In the genomic region with DNA sequence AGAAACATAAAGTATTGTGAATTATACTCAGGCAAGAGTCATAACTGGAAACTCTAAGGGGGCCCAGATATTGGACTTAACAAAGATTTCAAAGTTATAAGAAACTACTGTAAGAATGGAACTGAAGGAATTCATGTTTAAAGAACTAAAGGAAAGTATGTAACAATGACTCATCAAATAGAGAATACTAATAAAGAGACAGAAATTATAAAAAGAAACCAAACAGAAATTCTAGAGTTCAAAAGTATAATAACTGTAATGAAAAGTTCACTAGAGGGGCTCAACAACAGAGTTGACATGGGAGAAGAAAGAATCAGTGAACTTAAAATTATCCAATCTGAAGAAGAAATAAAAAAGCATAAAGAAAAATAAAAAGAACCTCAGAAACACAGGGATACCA, we compare ENCODE assay signal across 31 cellular contexts. TPM values are rescaled to one million over a fixed set of nuclear protein-coding genes. Genes with fewer than 3 reads are reported as not detected.
DNase-seq lines count a peak whose midpoint lies in the region; ATAC-seq and TF ChIP-seq lines count a peak whose summit lies in the region.
"Had no signal": no experiment of that assay in that cellular context is flagged by ENCODE, and none has a peak within 500 bp of the region (broad histone marks: within the 10 kb centered on the region; RNA-seq: fewer than 3 reads in every experiment).

No MANE protein-coding gene starts in this region.

- peaks cover 29 to 42% (median 30%) of the 10 kb centered on the region in 5 donors for H3K9me3 Mint-ChIP-seq in CD8-positive, alpha-beta memory T cell
- H3K9me3 Mint-ChIP-seq in activated T-helper 17 cell treated with anti-CD3 and anti-CD28 coated beads, Interleukin-2, amount 50 U/mL, for 72 hours, result peaks cover 12% of the 10 kb centered on the region
- peaks cover 6% of the 10 kb centered on the region for H3K9me3 Mint-ChIP-seq in natural killer cell treated with Interleukin-12 subunit alpha and Interleukin-12 subunit beta and Interleukin-15 and Interleukin-18, amount 100 ng/mL, for 72 hours

- H3K9me3 ChIP-seq in CD8-positive, alpha-beta memory T cell (ENCODE audit: low read length), result peaks cover 7% of the 10 kb centered on the region
- H3K9me3 ChIP-seq in HEK293 (ENCODE audit: control insufficient read depth, insufficient read depth, low read depth, low read length) (no peaks in the 10 kb centered on the region), colonic mucosa (no peaks in the 10 kb centered on the region)
- H3K9me3 ChIP-seq: prostate gland had no signal

- CTCF ChIA-PET in CD8-positive, alpha-beta memory T cell (lab: Charles Lee), result no interaction called here
- CTCF ChIA-PET in HEK293 (lab: Yijun Ruan, JAX), result interaction anchor here (0.6 to 0.7 kb wide), 2 partner anchors 175 to 974 kb away, joined by 3 to 4 read pairs; no protein-coding TSS in a partner anchor

- no peak overlapping the region for H3K9ac ChIP-seq in colonic mucosa (ENCODE audit: low read depth in 2 of 2, low read length in 2 of 2)

- ATAC-seq in activated T-helper 17 cell treated with anti-CD3 and anti-CD28 coated beads, Interleukin-2, amount 50 U/mL, for 72 hours (replicated peaks), result peak; percentile 41
- no peak for ATAC-seq in natural killer cell treated with Interleukin-12 subunit alpha and Interleukin-12 subunit beta and Interleukin-15 and Interleukin-18, amount 100 ng/mL, for 72 hours
- ATAC-seq in HG03565 (IDR thresholded peaks at IDR 0.05; ENCODE audit: unreplicated experiment) (no peak), HG03469 (IDR thresholded peaks at IDR 0.05; ENCODE audit: unreplicated experiment) (no peak)
- ATAC-seq: foreskin keratinocyte; naive thymus-derived CD8-positive, alpha-beta T cell had no signal

- intact Hi-C loops in colonic mucosa (cut with DNase I), result no loop called here

- no peak for DNase-seq in CD8-positive, alpha-beta memory T cell
- no peak for DNase-seq in natural killer cell treated with Interleukin-12 subunit alpha and Interleukin-12 subunit beta and Interleukin-15 and Interleukin-18, amount 100 ng/mL, for 72 hours (ENCODE audit: low spot score)
- DNase-seq in colonic mucosa, result no peak
- DNase-seq: activated CD4-positive, alpha-beta memory T cell treated with anti-CD3 and anti-CD28 coated beads, Interleukin-2, amount 10 ng/mL, durations not matched to agents 7 days and 5 days; activated effector memory CD4-positive, alpha-beta T cell treated with anti-CD3 and anti-CD28 coated beads, Interleukin-2, amount 50 U/mL, for 16 hours; activated T-cell treated with anti-CD3 and anti-CD28 coated beads for 4 hours; Caco-2; DMS79 treated with DMSO at 0.1 percent for 48 hours; endodermal cell; heart left ventricle; naive thymus-derived CD8-positive, alpha-beta T cell; NCI-H1105; NCI-H187; NCI-H2171 treated with DMSO at 0.1 percent for 48 hours; NCI-H524; NK-92 treated with Interleukin-12 subunit alpha and Interleukin-12 subunit beta, amount 100 ng/mL, for 24 hours; occipital lobe; PC-9; Right ventricle myocardium superior; stimulated activated CD4-positive, alpha-beta T cell treated with anti-CD3 and anti-CD28 coated beads, Interleukin-4, amount 100 ng/mL, for 4 hours; trophoblast cell had no signal

- H3K4me1 Mint-ChIP-seq in CD8-positive, alpha-beta memory T cell, result peaks cover 41 to 69% (median 51%) of the 10 kb centered on the region in 3 donors
- H3K4me1 Mint-ChIP-seq in activated T-helper 17 cell treated with anti-CD3 and anti-CD28 coated beads, Interleukin-2, amount 50 U/mL, for 72 hours, result peaks cover 14% of the 10 kb centered on the region
- H3K4me1 Mint-ChIP-seq in natural killer cell treated with Interleukin-12 subunit alpha and Interleukin-12 subunit beta and Interleukin-15 and Interleukin-18, amount 100 ng/mL, for 72 hours (ENCODE audit: low read depth in 2 of 2), result peaks cover 47 to 49% of the 10 kb centered on the region in 2 donors

- POLR2A ChIA-PET in CD8-positive, alpha-beta memory T cell (lab: Charles Lee), result interaction anchor here (0.6 kb wide), 1 partner anchor 475 kb away, joined by 5 read pairs; no protein-coding TSS in a partner anchor
- POLR2A ChIA-PET in HEK293 (lab: Yijun Ruan, JAX), result no interaction called here

- H3K27me3 Mint-ChIP-seq in CD8-positive, alpha-beta memory T cell, result no peaks in the 10 kb centered on the region
- no peaks in the 10 kb centered on the region for H3K27me3 Mint-ChIP-seq in activated T-helper 17 cell treated with anti-CD3 and anti-CD28 coated beads, Interleukin-2, amount 50 U/mL, for 72 hours
- no peaks in the 10 kb centered on the region for H3K27me3 Mint-ChIP-seq in natural killer cell treated with Interleukin-12 subunit alpha and Interleukin-12 subunit beta and Interleukin-15 and Interleukin-18, amount 100 ng/mL, for 72 hours
- H3K27me3 Mint-ChIP-seq: activated CD4-positive, alpha-beta memory T cell treated with anti-CD3 and anti-CD28 coated beads, Interleukin-2, amount 10 ng/mL, durations not matched to agents 7 days and 5 days; naive thymus-derived CD8-positive, alpha-beta T cell had no signal

- peak overlapping the region in 5 of 8 donors; percentile 78 to 91 (median 85) for H3K27ac Mint-ChIP-seq in CD8-positive, alpha-beta memory T cell
- no peak overlapping the region for H3K27ac Mint-ChIP-seq in activated T-helper 17 cell treated with anti-CD3 and anti-CD28 coated beads, Interleukin-2, amount 50 U/mL, for 72 hours
- H3K27ac Mint-ChIP-seq in natural killer cell treated with Interleukin-12 subunit alpha and Interleukin-12 subunit beta and Interleukin-15 and Interleukin-18, amount 100 ng/mL, for 72 hours, result peak overlapping the region; percentile 90 to 96
- H3K27ac Mint-ChIP-seq: endodermal cell had no signal

- no peaks in the 10 kb centered on the region for H3K36me3 ChIP-seq in CD8-positive, alpha-beta memory T cell (ENCODE audit: insufficient read depth, low read length)
- H3K36me3 ChIP-seq in HEK293 (ENCODE audit: control insufficient read depth in 2 of 2, insufficient read depth in 1 of 2, low read length in 2 of 2) (no peaks in the 10 kb centered on the region), colonic mucosa (no peaks in the 10 kb centered on the region)
- H3K36me3 ChIP-seq: esophagus muscularis mucosa, heart left ventricle, prostate gland had no signal

- peaks cover 3 to 45% (median 13%) of the 10 kb centered on the region in 3 donors for H3K36me3 Mint-ChIP-seq in CD8-positive, alpha-beta memory T cell
- H3K36me3 Mint-ChIP-seq in activated T-helper 17 cell treated with anti-CD3 and anti-CD28 coated beads, Interleukin-2, amount 50 U/mL, for 72 hours (ENCODE audit: low read depth), result no peaks in the 10 kb centered on the region
- peaks cover 41% of the 10 kb centered on the region for H3K36me3 Mint-ChIP-seq in natural killer cell treated with Interleukin-12 subunit alpha and Interleukin-12 subunit beta and Interleukin-15 and Interleukin-18, amount 100 ng/mL, for 72 hours

- H3K4me1 ChIP-seq in CD8-positive, alpha-beta memory T cell (ENCODE audit: insufficient read depth, low read length), result peaks cover 20% of the 10 kb centered on the region
- no peaks in the 10 kb centered on the region for H3K4me1 ChIP-seq in HEK293 (ENCODE audit: control insufficient read depth, insufficient read depth, low read length)
- no peaks in the 10 kb centered on the region for H3K4me1 ChIP-seq in colonic mucosa
- H3K4me1 ChIP-seq: Caco-2, esophagus muscularis mucosa, foreskin keratinocyte, heart left ventricle, prostate gland had no signal

- no peaks in the 10 kb centered on the region for H3K27me3 ChIP-seq in CD8-positive, alpha-beta memory T cell (ENCODE audit: insufficient read depth, low read length, poor library complexity, severe bottlenecking)
- no peaks in the 10 kb centered on the region for H3K27me3 ChIP-seq in colonic mucosa
- H3K27me3 ChIP-seq: esophagus muscularis mucosa, foreskin keratinocyte, heart left ventricle had no signal

- TF ChIP-seq CTCF in HEK293 (tag by site-specific recombination; IDR thresholded peaks at IDR 0.05), result no peak
- TF ChIP-seq CTCF in colonic mucosa (IDR thresholded peaks at IDR 0.05), result no peak

- no peak overlapping the region for H3K27ac ChIP-seq in CD8-positive, alpha-beta memory T cell (ENCODE audit: low read depth, low read length)
- H3K27ac ChIP-seq in HEK293 (ENCODE audit: extremely low read depth, low read depth, low read length), result no peak overlapping the region
- no peak overlapping the region for H3K27ac ChIP-seq in colonic mucosa
- H3K27ac ChIP-seq: C4-2B, esophagus muscularis mucosa, foreskin keratinocyte, PC-9, prostate gland had no signal

- peak overlapping the region in 2 of 7 donors; percentile 13 to 70 for H3K4me3 Mint-ChIP-seq in CD8-positive, alpha-beta memory T cell
- H3K4me3 Mint-ChIP-seq in activated T-helper 17 cell treated with anti-CD3 and anti-CD28 coated beads, Interleukin-2, amount 50 U/mL, for 72 hours, result peak overlapping the region; percentile 54
- H3K4me3 Mint-ChIP-seq in natural killer cell treated with Interleukin-12 subunit alpha and Interleukin-12 subunit beta and Interleukin-15 and Interleukin-18, amount 100 ng/mL, for 72 hours, result peak overlapping the region; percentile 76
- H3K4me3 Mint-ChIP-seq: activated CD4-positive, alpha-beta memory T cell treated with anti-CD3 and anti-CD28 coated beads, Interleukin-2, amount 10 ng/mL, durations not matched to agents 7 days and 5 days; endodermal cell; T-helper 2 cell treated with Interferon-gamma antibody and Interleukin-4, amounts not matched to agents 5 μg/mL and 100 μg/mL, for 36 hours had no signal

- H3K4me3 ChIP-seq in CD8-positive, alpha-beta memory T cell (ENCODE audit: low read length), result no peak overlapping the region
- H3K4me3 ChIP-seq in HEK293 (ENCODE audit: low read depth, low read length) (no peak overlapping the region), colonic mucosa (no peak overlapping the region)
- H3K4me3 ChIP-seq: esophagus muscularis mucosa, heart left ventricle, lung, PC-9, prostate gland had no signal

TF ChIP-seq in HEK293, 187 proteins besides CTCF, POLR2A, EP300 and RAD21 (continues in another document):
- TF ChIP-seq ZNF529 (tag by site-specific recombination; IDR thresholded peaks at IDR 0.05; ENCODE audit: insufficient replicate concordance), result peak; percentile 11
- TF ChIP-seq SETDB1 (IDR thresholded peaks at IDR 0.05; ENCODE audit: insufficient read length, low read length), result peak; percentile 84

RNA-seq across cellular contexts. Expression of a gene that starts 55.4 kb away (rescaled TPM):
- total RNA-seq in CD8-positive, alpha-beta memory T cell, result 1 to 10 TPM; 8.2 to 9.2 TPM
- polyA plus RNA-seq in CD8-positive, alpha-beta memory T cell, result 1.2 TPM
- total RNA-seq in activated T-helper 17 cell treated with anti-CD3 and anti-CD28 coated beads, Interleukin-2, amount 50 U/mL, for 72 hours, result 1 to 10 TPM; 4.1 to 9.4 TPM
- 10 to 100 TPM; 11.1 to 23.6 TPM for total RNA-seq in natural killer cell treated with Interleukin-12 subunit alpha and Interleukin-12 subunit beta and Interleukin-15 and Interleukin-18, amount 100 ng/mL, for 72 hours
- 10 to 100 TPM; 23.8 to 25.6 TPM for total RNA-seq in colonic mucosa
